In the genomic region with DNA sequence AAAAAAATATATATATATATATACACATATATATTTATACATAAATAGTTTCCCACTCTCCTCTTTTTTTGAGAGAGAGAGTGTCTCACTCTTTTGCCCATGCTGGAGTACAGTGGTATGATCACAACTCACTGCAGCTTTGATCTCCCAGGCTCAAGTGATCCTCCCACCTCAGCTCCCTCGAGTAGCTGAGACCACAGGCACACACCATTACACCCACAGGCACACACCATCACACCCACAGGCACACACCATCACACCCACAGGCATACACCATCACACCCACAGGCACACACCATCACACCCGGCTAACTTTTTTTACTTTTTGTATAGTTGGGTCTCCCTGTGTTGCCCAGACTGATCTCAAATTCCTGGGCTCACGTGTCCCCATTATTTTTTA, we compare ENCODE assay signal across 12 cellular contexts.
"Had no signal": no experiment of that assay in that cellular context is flagged by ENCODE, and none has a peak within 500 bp of the region (broad histone marks: within the 10 kb centered on the region; RNA-seq: fewer than 3 reads in every experiment).

No MANE protein-coding gene starts in this region.

- H3K36me3 ChIP-seq: uterus had no signal

- H3K9me3 Mint-ChIP-seq: activated T-cell treated with anti-CD3 and anti-CD28 coated beads, Interleukin-2, amount 50 U/mL, for 4 hours; naive B cell; stimulated activated naive B cell treated with anti-CD40 and anti-IgM and Interleukin-4, amounts not matched to agents 10 μg/mL and 1 μg/mL and 100 μg/mL, for 72 hours had no signal

- H3K4me3 ChIP-seq: thyroid gland, uterus had no signal

- H3K27ac ChIP-seq: thyroid gland, uterus had no signal

- H3K4me1 ChIP-seq: thyroid gland, uterus had no signal

- H3K4me3 Mint-ChIP-seq: activated T-cell treated with anti-CD3 and anti-CD28 coated beads, Interleukin-2, amount 50 U/mL, for 4 hours; naive B cell; stimulated activated naive B cell treated with anti-CD40 and anti-IgM and Interleukin-4, amounts not matched to agents 10 μg/mL and 1 μg/mL and 100 μg/mL, for 72 hours had no signal

- H3K4me1 Mint-ChIP-seq: naive B cell; stimulated activated naive B cell treated with anti-CD40 and anti-IgM and Interleukin-4, amounts not matched to agents 10 μg/mL and 1 μg/mL and 100 μg/mL, for 72 hours had no signal

- H3K27me3 Mint-ChIP-seq: naive B cell; stimulated activated naive B cell treated with anti-CD40 and anti-IgM and Interleukin-4, amounts not matched to agents 10 μg/mL and 1 μg/mL and 100 μg/mL, for 72 hours had no signal

- H3K9me3 ChIP-seq: thyroid gland, uterus had no signal

- H3K27me3 ChIP-seq: thyroid gland, uterus had no signal

- ATAC-seq: activated T-cell treated with anti-CD3 and anti-CD28 coated beads, Interleukin-2, amount 50 U/mL, for 4 hours; esophagus mucosa; left lobe of liver; stimulated activated naive B cell treated with anti-CD40 and anti-IgM and Interleukin-4, amounts not matched to agents 10 μg/mL and 1 μg/mL and 100 μg/mL, for 72 hours had no signal

- H3K27ac Mint-ChIP-seq: stimulated activated naive B cell treated with anti-CD40 and anti-IgM and Interleukin-4, amounts not matched to agents 10 μg/mL and 1 μg/mL and 100 μg/mL, for 72 hours had no signal

- DNase-seq: activated CD4-positive, alpha-beta T cell treated with anti-CD3 and anti-CD28 coated beads for 4 hours; activated naive CD4-positive, alpha-beta T cell treated with Interleukin-2 at 50 U/mL for 16 hours; activated T-cell treated with anti-CD3 and anti-CD28 coated beads, Interleukin-2, amount 50 U/mL, for 4 hours; midbrain; naive B cell; occipital lobe; stimulated activated CD4-positive, alpha-beta T cell treated with anti-CD3 and anti-CD28 coated beads, Interleukin-2, amount 100 ng/mL, for 48 hours; stimulated activated naive B cell treated with anti-CD40 and anti-IgM and Interleukin-4, amounts not matched to agents 10 μg/mL and 1 μg/mL and 100 μg/mL, for 72 hours; thyroid gland; uterus had no signal
